27 cellular contexts compared by ENCODE assay signal in the genomic region with DNA sequence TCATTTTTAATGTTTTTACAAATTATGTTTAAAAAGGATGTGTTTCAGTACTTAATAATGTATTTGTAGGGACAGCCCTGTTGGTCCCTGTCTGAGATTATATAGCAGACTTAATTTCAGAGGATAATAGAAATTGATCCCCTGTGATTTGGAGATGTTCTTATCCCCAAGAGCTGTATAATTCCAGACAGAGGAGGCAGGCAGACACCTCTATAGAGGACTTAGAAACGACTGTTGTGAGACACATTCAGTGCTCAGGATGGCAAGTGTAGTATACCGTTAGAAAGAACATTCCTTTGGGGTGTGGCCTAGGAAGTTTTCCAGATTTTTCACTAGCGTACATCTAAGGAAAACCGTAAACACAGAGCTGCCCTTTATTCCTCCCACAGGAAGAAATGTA.
"Had no signal": no experiment of that assay in that cellular context is flagged by ENCODE, and none has a peak within 500 bp of the region (broad histone marks: within the 10 kb centered on the region; RNA-seq: fewer than 3 reads in every experiment).

No MANE protein-coding gene starts in this region.

- H3K4me1 Mint-ChIP-seq: naive B cell; natural killer cell; nephron progenitor cell; neural progenitor cell; stimulated activated memory B cell treated with anti-CD40 and anti-IgM and Interleukin-4, amounts not matched to agents 10 μg/mL and 1 μg/mL and 100 μg/mL, for 72 hours had no signal

- H3K27ac ChIP-seq: left ventricle myocardium inferior, neural progenitor cell, ovary, right atrium auricular region, right lobe of liver, testis, thyroid gland, transverse colon, upper lobe of left lung, vagina had no signal

- H3K27me3 ChIP-seq: neural progenitor cell, ovary, right atrium auricular region, right lobe of liver, testis, thyroid gland, transverse colon, upper lobe of left lung, vagina had no signal

- H3K4me1 ChIP-seq: left ventricle myocardium inferior, neural progenitor cell, right atrium auricular region, right lobe of liver, testis, thyroid gland, transverse colon, upper lobe of left lung, vagina had no signal

- H3K9me3 Mint-ChIP-seq: mesothelial cell of epicardium; naive B cell; natural killer cell; nephron progenitor cell; neural progenitor cell; stimulated activated memory B cell treated with anti-CD40 and anti-IgM and Interleukin-4, amounts not matched to agents 10 μg/mL and 1 μg/mL and 100 μg/mL, for 72 hours; stimulated activated naive CD8-positive, alpha-beta T cell treated with anti-CD3 and anti-CD28 coated beads, Interleukin-15, amount 100 ng/mL, for 72 hours had no signal

- DNase-seq: islet precursor cell; left ventricle myocardium inferior; mesendoderm; naive B cell; natural killer cell; nephron progenitor cell; ovary; right lobe of liver; stimulated activated CD4-positive, alpha-beta T cell treated with anti-CD3 and anti-CD28 coated beads, Interleukin-1b, Interleukin-23, amount 100 ng/mL, for 48 hours; stimulated activated CD4-positive, alpha-beta T cell treated with anti-CD3 and anti-CD28 coated beads, Interleukin-2, amount 100 ng/mL, for 48 hours; stimulated activated CD4-positive, alpha-beta T cell treated with anti-CD3 and anti-CD28 coated beads, Interleukin-4, amount 100 ng/mL, for 4 hours; stimulated activated CD8-positive, alpha-beta memory T cell treated with anti-CD3 and anti-CD28 coated beads, Interleukin-4, amount 100 ng/mL, for 48 hours; stimulated activated naive CD4-positive, alpha-beta T cell treated with Interleukin-2 at 50 U/mL for 16 hours; stimulated activated naive CD8-positive, alpha-beta T cell treated with anti-CD3 and anti-CD28 coated beads, Interleukin-15, amount 100 ng/mL, for 72 hours; substantia nigra; testis; thyroid gland; transverse colon had no signal

- H3K4me3 ChIP-seq: left ventricle myocardium inferior, lung, neural progenitor cell, ovary, right atrium auricular region, right lobe of liver, smooth muscle cell, testis, thyroid gland, transverse colon, upper lobe of left lung, vagina had no signal

- ATAC-seq: natural killer cell; right lobe of liver; stimulated activated memory B cell treated with anti-CD40 and anti-IgM and Interleukin-4, amounts not matched to agents 10 μg/mL and 1 μg/mL and 100 μg/mL, for 72 hours; stimulated activated naive CD8-positive, alpha-beta T cell treated with anti-CD3 and anti-CD28 coated beads, Interleukin-15, amount 100 ng/mL, for 72 hours had no signal

- H3K9me3 ChIP-seq: left ventricle myocardium inferior, ovary, right atrium auricular region, right lobe of liver, testis, thyroid gland, transverse colon, upper lobe of left lung, vagina had no signal

- H3K27ac Mint-ChIP-seq: mesothelial cell of epicardium, natural killer cell, nephron progenitor cell, neural progenitor cell, progenitor cell of endocrine pancreas had no signal

- H3K36me3 ChIP-seq: ovary had no signal

- H3K4me3 Mint-ChIP-seq: mesothelial cell of epicardium; naive B cell; natural killer cell; nephron progenitor cell; neural progenitor cell; stimulated activated memory B cell treated with anti-CD40 and anti-IgM and Interleukin-4, amounts not matched to agents 10 μg/mL and 1 μg/mL and 100 μg/mL, for 72 hours; stimulated activated naive CD8-positive, alpha-beta T cell treated with anti-CD3 and anti-CD28 coated beads, Interleukin-15, amount 100 ng/mL, for 72 hours had no signal

- H3K27me3 Mint-ChIP-seq: naive B cell; progenitor cell of endocrine pancreas; stimulated activated memory B cell treated with anti-CD40 and anti-IgM and Interleukin-4, amounts not matched to agents 10 μg/mL and 1 μg/mL and 100 μg/mL, for 72 hours; stimulated activated naive CD8-positive, alpha-beta T cell treated with anti-CD3 and anti-CD28 coated beads, Interleukin-15, amount 100 ng/mL, for 72 hours had no signal
